8 cellular contexts compared by ENCODE assay signal in the genomic region with DNA sequence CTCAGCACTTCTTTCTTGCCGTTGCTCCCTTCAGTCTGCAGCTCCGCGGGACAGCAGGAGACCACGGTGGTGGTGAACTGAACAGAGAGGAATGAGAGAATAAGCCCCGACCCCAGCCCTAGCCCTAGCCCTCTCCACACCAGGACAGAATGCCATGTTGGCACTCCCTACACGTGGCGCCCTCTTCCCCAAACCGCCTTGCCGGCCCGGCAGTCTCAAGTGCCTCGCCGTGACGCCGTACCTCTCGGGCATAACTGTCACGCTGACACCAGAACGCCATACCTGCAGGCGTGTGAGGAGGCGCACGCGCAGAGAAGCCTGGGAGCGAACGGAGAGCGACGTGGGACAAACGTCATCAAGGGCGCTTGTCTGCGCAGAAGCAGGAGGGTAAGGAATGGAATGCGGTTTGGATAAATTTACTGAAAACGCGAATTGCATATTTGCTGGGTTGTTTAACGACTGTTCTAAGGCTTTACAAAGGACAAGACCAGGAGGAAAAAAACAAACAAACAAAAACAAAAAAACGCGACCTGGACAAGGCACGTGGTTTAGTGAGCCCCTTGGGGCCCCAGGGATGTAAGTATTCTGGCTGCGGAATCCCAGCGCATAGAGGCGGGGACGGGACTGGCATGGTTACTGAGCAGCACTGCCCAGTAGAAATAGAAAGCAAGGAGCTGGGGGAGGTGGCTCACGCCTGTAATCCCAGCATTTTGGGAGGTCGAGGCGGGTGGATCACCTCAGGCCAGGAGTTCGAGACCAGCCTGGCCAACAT. TPM values are rescaled to one million over a fixed set of nuclear protein-coding genes. Genes with fewer than 3 reads are reported as not detected.
DNase-seq lines count a peak whose midpoint lies in the region; ATAC-seq, FAIRE-seq and TF ChIP-seq lines count a peak whose summit lies in the region.

A gene with protein sequence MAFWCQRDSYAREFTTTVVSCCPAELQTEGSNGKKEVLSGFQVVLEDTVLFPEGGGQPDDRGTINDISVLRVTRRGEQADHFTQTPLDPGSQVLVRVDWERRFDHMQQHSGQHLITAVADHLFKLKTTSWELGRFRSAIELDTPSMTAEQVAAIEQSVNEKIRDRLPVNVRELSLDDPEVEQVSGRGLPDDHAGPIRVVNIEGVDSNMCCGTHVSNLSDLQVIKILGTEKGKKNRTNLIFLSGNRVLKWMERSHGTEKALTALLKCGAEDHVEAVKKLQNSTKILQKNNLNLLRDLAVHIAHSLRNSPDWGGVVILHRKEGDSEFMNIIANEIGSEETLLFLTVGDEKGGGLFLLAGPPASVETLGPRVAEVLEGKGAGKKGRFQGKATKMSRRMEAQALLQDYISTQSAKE (minus strand): TSS at position 294 of the 772 bp plus-strand sequence. CDS start 14 bp downstream, at position 280.

- no peak for TF ChIP-seq CTCF in AG09319 (IDR thresholded peaks at IDR 0.05; ENCODE audit: low read depth, low read length)

- peak; percentile 96 for FAIRE-seq in GM19239 (lab: Jason Lieb, UNC)

- DNase-seq in AG09319 (ENCODE audit: extremely low read depth, low read depth) (peak; percentile 82), GM19239 (ENCODE audit: insufficient read length, low spot score) (peak; percentile 89), NCI-H748 (lab: John Stamatoyannopoulos, UW; ENCODE audit: unreplicated experiment) (peak; percentile 91), dedifferentiated amniotic fluid mesenchymal stem cell (ENCODE audit: extremely low spot score) (peak; percentile 91), left lobe of liver (ENCODE audit: low spot score) (peak; percentile 95)
- peak; percentile 87 for DNase-seq in activated CD4-positive, alpha-beta T cell treated with anti-CD3 and anti-CD28 coated beads, Interleukin-2, amount 50 U/mL, for 1 hour
- DNase-seq in stimulated activated CD4-positive, alpha-beta T cell treated with anti-CD3 and anti-CD28 coated beads, Interleukin-2, amount 100 ng/mL, for 24 hours, result peak; percentile 89 to 90

- ATAC-seq in HG03521 (IDR thresholded peaks at IDR 0.05; ENCODE audit: unreplicated experiment), result peak; percentile 82
- ATAC-seq in left lobe of liver, result peak; percentile 98

RNA-seq across cellular contexts. Expression of the gene that starts here (rescaled TPM):
- total RNA-seq in left lobe of liver, result 17.2 TPM

Comparison
In these comparisons a context has a peak if more than half of its experiments do, and no peak if none do; other contexts are left out.
1. Peak in every context shown above with its lines: DNase-seq and ATAC-seq.